ENCODE assay signal across 8 cellular contexts in genomic region chr10:110566472-110567200, GRCh38. TPM values are rescaled to one million over a fixed set of nuclear protein-coding genes. Genes with fewer than 3 reads are reported as not detected.
DNase-seq lines count a peak whose midpoint lies in the region; ATAC-seq and TF ChIP-seq lines count a peak whose summit lies in the region.

No MANE protein-coding gene starts in this region.

- H3K4me3 ChIP-seq in kidney epithelial cell (ENCODE audit: low read depth, low read length) (peak overlapping the region; percentile 93), tibial artery (peak overlapping the region; percentile 95 to 98)

- H3K27me3 Mint-ChIP-seq in stimulated activated naive CD8-positive, alpha-beta T cell treated with anti-CD3 and anti-CD28 coated beads, Interleukin-15, Interleukin-2, amounts not matched to agents 100 ng/mL and 50 ng/mL, for 24 hours: peaks cover 14% of the 10 kb centered on the region
- peaks cover 2% of the 10 kb centered on the region for H3K27me3 Mint-ChIP-seq in activated naive CD8-positive, alpha-beta T cell

- intact Hi-C loops in tibial artery (cut with DNase I; ENCODE audit: low total_unique reads): no loop called here

- H3K36me3 ChIP-seq in kidney epithelial cell (ENCODE audit: control insufficient read depth, insufficient read depth, low read length) (no peaks in the 10 kb centered on the region), tibial artery (no peaks in the 10 kb centered on the region)

- no peaks in the 10 kb centered on the region for H3K9me3 Mint-ChIP-seq in stimulated activated naive CD8-positive, alpha-beta T cell treated with anti-CD3 and anti-CD28 coated beads, Interleukin-15, Interleukin-2, amounts not matched to agents 100 ng/mL and 50 ng/mL, for 24 hours
- no peaks in the 10 kb centered on the region for H3K9me3 Mint-ChIP-seq in activated naive CD8-positive, alpha-beta T cell (ENCODE audit: low read depth)

- H3K36me3 Mint-ChIP-seq in stimulated activated naive CD8-positive, alpha-beta T cell treated with anti-CD3 and anti-CD28 coated beads, Interleukin-15, Interleukin-2, amounts not matched to agents 100 ng/mL and 50 ng/mL, for 24 hours (ENCODE audit: low read depth): peaks cover 22% of the 10 kb centered on the region
- no peaks in the 10 kb centered on the region for H3K36me3 Mint-ChIP-seq in activated naive CD8-positive, alpha-beta T cell

- peak overlapping the region; percentile 96 for H3K4me3 Mint-ChIP-seq in stimulated activated naive CD8-positive, alpha-beta T cell treated with anti-CD3 and anti-CD28 coated beads, Interleukin-15, Interleukin-2, amounts not matched to agents 100 ng/mL and 50 ng/mL, for 24 hours
- peak overlapping the region; percentile 96 for H3K4me3 Mint-ChIP-seq in activated naive CD8-positive, alpha-beta T cell

- peak overlapping the region; percentile 99 for H3K27ac Mint-ChIP-seq in stimulated activated naive CD8-positive, alpha-beta T cell treated with anti-CD3 and anti-CD28 coated beads, Interleukin-15, Interleukin-2, amounts not matched to agents 100 ng/mL and 50 ng/mL, for 24 hours
- peak overlapping the region; percentile 99 for H3K27ac Mint-ChIP-seq in activated naive CD8-positive, alpha-beta T cell

- H3K4me1 ChIP-seq in tibial artery: peaks cover 0 to 37% (median 23%) of the 10 kb centered on the region in 4 donors

- H3K27ac ChIP-seq in tibial artery: peak overlapping the region; percentile 88 to 92

- TF ChIP-seq CTCF in kidney epithelial cell (IDR thresholded peaks at IDR 0.05; ENCODE audit: insufficient read depth, low read length, poor library complexity, severe bottlenecking): no peak
- TF ChIP-seq CTCF in tibial artery (IDR thresholded peaks at IDR 0.05): no peak

- no peaks in the 10 kb centered on the region for H3K9me3 ChIP-seq in tibial artery

- H3K27me3 ChIP-seq in kidney epithelial cell (ENCODE audit: control insufficient read depth, insufficient read depth, low read length) (no peaks in the 10 kb centered on the region), tibial artery (peaks cover 0 to 7% of the 10 kb centered on the region in 2 donors)

- H3K4me1 Mint-ChIP-seq in stimulated activated naive CD8-positive, alpha-beta T cell treated with anti-CD3 and anti-CD28 coated beads, Interleukin-15, Interleukin-2, amounts not matched to agents 100 ng/mL and 50 ng/mL, for 24 hours (ENCODE audit: low read depth): peaks cover 42% of the 10 kb centered on the region
- H3K4me1 Mint-ChIP-seq in activated naive CD8-positive, alpha-beta T cell (ENCODE audit: low read depth): peaks cover 36% of the 10 kb centered on the region

- DNase-seq in stimulated activated naive CD8-positive, alpha-beta T cell treated with anti-CD3 and anti-CD28 coated beads, Interleukin-15, Interleukin-2, amounts not matched to agents 100 U/mL and 50 U/mL, for 24 hours: no peak
- DNase-seq in kidney epithelial cell (ENCODE audit: low read depth): no peak
- no peak for DNase-seq in tibial artery
- DNase-seq in GM19240 (ENCODE audit: insufficient read length, low spot score): no peak

- ATAC-seq in stimulated activated naive CD8-positive, alpha-beta T cell treated with anti-CD3 and anti-CD28 coated beads, Interleukin-15, Interleukin-2, amounts not matched to agents 100 U/mL and 50 U/mL, for 24 hours: no peak
- no peak for ATAC-seq in GM21526 (IDR thresholded peaks at IDR 0.05; ENCODE audit: low FRiP score, unreplicated experiment)
- ATAC-seq in HG03460 (IDR thresholded peaks at IDR 0.05; ENCODE audit: unreplicated experiment): no peak

RNA-seq across cellular contexts. Expression of gene SMC3, which starts 0.9 kb away (rescaled TPM):
- total RNA-seq in kidney epithelial cell: 31.4 and 35.3 TPM in 2 replicates
